30 cellular contexts compared by ENCODE assay signal in the genomic region with DNA sequence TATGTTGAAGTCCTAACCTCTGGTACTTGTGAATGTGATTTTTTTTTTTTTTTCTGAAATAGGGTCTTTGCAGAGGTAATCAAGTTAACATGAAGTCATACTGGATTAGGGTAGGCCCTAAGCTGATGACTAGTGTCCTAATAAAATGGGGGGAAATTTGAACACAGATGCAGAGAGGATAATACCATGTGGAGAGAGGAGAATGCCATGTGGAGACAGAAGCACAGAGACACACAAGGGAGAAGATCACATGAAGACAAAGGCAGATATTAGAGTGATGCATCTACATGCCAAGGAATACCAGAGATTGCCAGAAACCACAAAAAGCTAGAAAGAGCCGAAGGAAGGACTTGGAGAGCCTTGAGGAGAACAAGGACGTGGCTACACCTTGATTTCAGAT. TPM values are rescaled to one million over a fixed set of nuclear protein-coding genes. Genes with fewer than 3 reads are reported as not detected.
DNase-seq lines count a peak whose midpoint lies in the region; ATAC-seq, FAIRE-seq and TF ChIP-seq lines count a peak whose summit lies in the region.
"Had no signal": no experiment of that assay in that cellular context is flagged by ENCODE, and none has a peak within 500 bp of the region (broad histone marks: within the 10 kb centered on the region; RNA-seq: fewer than 3 reads in every experiment).

No MANE protein-coding gene starts in this region.

- intact Hi-C loops in PC-9 (cut with micrococcal nuclease; ENCODE audit: unreplicated experiment) = no loop called here

- H3K27me3 ChIP-seq in bronchial epithelial cell (ENCODE audit: control insufficient read depth, insufficient read depth, low read length) (no peaks in the 10 kb centered on the region), neural progenitor cell (no peaks in the 10 kb centered on the region), PC-9 (ENCODE audit: insufficient read depth, low read depth) (no peaks in the 10 kb centered on the region)
- H3K27me3 ChIP-seq: BE2C, BLaER1 had no signal

- H3K36me3 ChIP-seq in bronchial epithelial cell (ENCODE audit: control insufficient read depth, insufficient read depth, low read length) (no peaks in the 10 kb centered on the region), neural progenitor cell (no peaks in the 10 kb centered on the region), PC-9 (ENCODE audit: low read depth) (no peaks in the 10 kb centered on the region)
- H3K36me3 ChIP-seq: BE2C, BLaER1 had no signal

- peaks cover 12% of the 10 kb centered on the region for H3K9me3 Mint-ChIP-seq in neural progenitor cell

- no TSS peak for BruUV-seq in PC-9 (replicated peaks; lab: Mats Ljungman, UMichigan)

- H3K9me3 ChIP-seq in neural progenitor cell (ENCODE audit: low read depth) (peaks cover 5% of the 10 kb centered on the region), PC-9 (ENCODE audit: insufficient read depth, low read depth) (no peaks in the 10 kb centered on the region)
- H3K9me3 ChIP-seq: BE2C had no signal

- H3K36me3 Mint-ChIP-seq in neural progenitor cell = no peaks in the 10 kb centered on the region
- H3K36me3 Mint-ChIP-seq: CD14-positive monocyte; CD4-positive, CD25-positive, alpha-beta regulatory T cell had no signal

- H3K79me2 ChIP-seq in neural progenitor cell (ENCODE audit: low read depth) (no peaks in the 10 kb centered on the region), PC-9 (ENCODE audit: low read depth) (no peaks in the 10 kb centered on the region)

- no peaks in the 10 kb centered on the region for H3F3A ChIP-seq in neural progenitor cell (ENCODE audit: low read depth)
- H3F3A ChIP-seq in PC-9 (ENCODE audit: insufficient read depth, low read depth) = no peaks in the 10 kb centered on the region

- peaks cover 2% of the 10 kb centered on the region for H3K4me1 Mint-ChIP-seq in neural progenitor cell
- H3K4me1 Mint-ChIP-seq: CD4-positive, alpha-beta memory T cell; CD8-positive, alpha-beta memory T cell had no signal

- no peak overlapping the region for H3K4me3 ChIP-seq in bronchial epithelial cell (ENCODE audit: low read depth, low read length)
- no peak overlapping the region for H3K4me3 ChIP-seq in neural progenitor cell
- H3K4me3 ChIP-seq in PC-9 = no peak overlapping the region
- H3K4me3 ChIP-seq: BLaER1 had no signal

- no peak overlapping the region for H3K27ac ChIP-seq in neural progenitor cell
- no peak overlapping the region for H3K27ac ChIP-seq in PC-9
- H3K27ac ChIP-seq: BLaER1 had no signal

- no peak overlapping the region for H3K4me3 Mint-ChIP-seq in neural progenitor cell
- H3K4me3 Mint-ChIP-seq: CD14-positive monocyte; CD4-positive, alpha-beta memory T cell; CD4-positive, CD25-positive, alpha-beta regulatory T cell; CD8-positive, alpha-beta memory T cell had no signal

- H3K4me1 ChIP-seq in neural progenitor cell = peaks cover 13% of the 10 kb centered on the region
- H3K4me1 ChIP-seq in PC-9 (replicated peaks; ENCODE audit: insufficient read depth) = no peaks in the 10 kb centered on the region
- H3K4me1 ChIP-seq: BE2C, BLaER1 had no signal

- ATAC-seq in HG02973 (IDR thresholded peaks at IDR 0.05; ENCODE audit: unreplicated experiment) = no peak

- FAIRE-seq in bronchial epithelial cell (lab: Jason Lieb, UNC) = peak; percentile 18
- FAIRE-seq: A204.1, G401.6, GM12891, GM19239 had no signal

- H3K9me2 ChIP-seq in PC-9 (ENCODE audit: insufficient read depth) = no peaks in the 10 kb centered on the region

- POLR2A ChIA-PET in PC-9 (lab: Charles Lee; ENCODE audit: unreplicated experiment) = no interaction called here

- H3K27ac Mint-ChIP-seq in neural progenitor cell = no peak overlapping the region
- H3K27ac Mint-ChIP-seq: CD14-positive monocyte; CD4-positive, alpha-beta memory T cell; CD4-positive, CD25-positive, alpha-beta regulatory T cell; CD8-positive, alpha-beta memory T cell had no signal

- TF ChIP-seq CTCF in bronchial epithelial cell (IDR thresholded peaks at IDR 0.05; ENCODE audit: insufficient read depth, low read length, severe bottlenecking) (no peak), neural progenitor cell (IDR thresholded peaks at IDR 0.05) (no peak), PC-9 (conservative IDR thresholded peaks at IDR 0.05) (no peak)

- H4K20me1 ChIP-seq in neural progenitor cell (ENCODE audit: low read depth) = no peaks in the 10 kb centered on the region
- H4K20me1 ChIP-seq in PC-9 (ENCODE audit: insufficient read depth) = no peaks in the 10 kb centered on the region
- H4K20me1 ChIP-seq: BLaER1 had no signal

- H2AFZ ChIP-seq in neural progenitor cell (replicated peaks) (no peak overlapping the region), PC-9 (no peak overlapping the region)

- peak; percentile 11 for DNase-seq in EL
- DNase-seq in amniotic epithelial cell (ENCODE audit: low read depth) = peak; percentile 42
- no peak for DNase-seq in bronchial epithelial cell (ENCODE audit: low read depth)
- DNase-seq in iris pigment epithelial cell (ENCODE audit: low read depth) = peak; percentile 5
- DNase-seq in neural progenitor cell (ENCODE audit: low spot score) = no peak
- no peak for DNase-seq in PC-9
- DNase-seq in NCI-H1417 (lab: John Stamatoyannopoulos, UW) = no peak
- DNase-seq: 8988T; ACHN; BE2C; C1 segment of cervical spinal cord; CD4-positive, alpha-beta memory T cell; CD4-positive, CD25-positive, alpha-beta regulatory T cell; CD8-positive, alpha-beta memory T cell; COR-L47; DMS 273 treated with DMSO at 0.1 percent for 48 hours; DMS153; DMS53; DMS79; DND-41; GF-D8 had no signal

- CTCF ChIA-PET in PC-9 (lab: Charles Lee) = no interaction called here

- H3K4me2 ChIP-seq in neural progenitor cell (no peak overlapping the region), PC-9 (no peak overlapping the region)
- H3K4me2 ChIP-seq: BLaER1 had no signal

- no peak overlapping the region for H3K9ac ChIP-seq in neural progenitor cell
- H3K9ac ChIP-seq: BLaER1 had no signal

- peaks cover 3% of the 10 kb centered on the region for H3K27me3 Mint-ChIP-seq in neural progenitor cell (ENCODE audit: insufficient read depth, low read depth)

RNA-seq across cellular contexts. Expression of gene ARMC3, which starts 28.5 kb away (rescaled TPM):
- total RNA-seq in bronchial epithelial cell (under 0.01 TPM in 1 of 2 replicates, not detected in the other), neural progenitor cell (ENCODE audit: low replicate concordance) (0.46 and 14.6 TPM in 2 replicates), PC-9 (2021) (10.0 and 14.4 TPM in 2 replicates)
- total RNA-seq: A673; CD4-positive, alpha-beta memory T cell; CD8-positive, alpha-beta memory T cell; Daoy had no signal

Comparison
In these comparisons a context has a peak if more than half of its experiments do, and no peak if none do; other contexts are left out.
1. DNase-seq: peak in EL (single experiment), amniotic epithelial cell (single experiment) and iris pigment epithelial cell (single experiment); none in bronchial epithelial cell (single experiment), neural progenitor cell (single experiment), PC-9 (0 of 2) and NCI-H1417 (0 of 3).